Comparison of ENCODE assay signal across 11 cellular contexts in the genomic region with DNA sequence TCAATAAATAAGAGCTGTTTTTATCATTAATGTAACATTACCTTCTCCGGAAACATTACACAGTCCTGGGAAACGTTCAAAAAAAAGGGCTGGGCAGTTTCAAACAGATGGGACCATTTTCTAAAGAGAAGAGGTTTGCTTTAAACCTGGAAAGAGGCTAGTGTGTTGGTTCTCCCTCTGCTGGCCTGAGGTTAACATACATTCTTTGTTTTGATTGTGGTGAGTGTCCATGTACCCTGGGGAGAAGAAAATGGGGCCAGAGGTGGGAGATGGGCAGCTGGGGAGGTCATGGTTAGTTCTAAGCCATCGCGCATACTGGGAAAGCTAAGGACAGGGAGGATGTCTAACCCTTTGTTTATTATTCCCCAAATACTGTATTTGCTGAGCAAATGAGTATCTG.
A peak's percentile ranks its signal among the peaks of the same experiment; 100 is the strongest.
DNase-seq lines count a peak whose midpoint lies in the region; ATAC-seq, FAIRE-seq and TF ChIP-seq lines count a peak whose summit lies in the region.
"Had no signal": no experiment of that assay in that cellular context is flagged by ENCODE, and none has a peak within 500 bp of the region (broad histone marks: within the 10 kb centered on the region; RNA-seq: fewer than 3 reads in every experiment).

No MANE protein-coding gene starts in this region.

- H3K9me3 Mint-ChIP-seq in activated naive CD4-positive, alpha-beta T cell treated with anti-CD3 and anti-CD28 coated beads, Interleukin-2, amount 50 U/mL, for 72 hours: no peaks in the 10 kb centered on the region

- FAIRE-seq in GM12891 (lab: Jason Lieb, UNC): no peak

- H3K4me3 ChIP-seq in right atrium auricular region (no peak overlapping the region), adipocyte (ENCODE audit: low read length) (no peak overlapping the region), right cardiac atrium (ENCODE audit: low read length) (no peak overlapping the region), stomach (no peak overlapping the region)
- H3K4me3 ChIP-seq: skin epidermis had no signal

- H3K9me3 ChIP-seq in right atrium auricular region: no peaks in the 10 kb centered on the region
- H3K9me3 ChIP-seq in adipocyte (ENCODE audit: control insufficient read depth, low read length): no peaks in the 10 kb centered on the region
- H3K9me3 ChIP-seq in right cardiac atrium (ENCODE audit: control insufficient read depth, low read length): no peaks in the 10 kb centered on the region
- H3K9me3 ChIP-seq in stomach: no peaks in the 10 kb centered on the region

- peak; percentile 78 for ATAC-seq in Right ventricle myocardium superior (ENCODE audit: poor library complexity)
- peak; percentile 43 to 59 for ATAC-seq in right cardiac atrium
- no peak for ATAC-seq in activated naive CD4-positive, alpha-beta T cell treated with anti-CD3 and anti-CD28 coated beads, Interleukin-2, amount 50 U/mL, for 72 hours
- ATAC-seq: activated CD4-positive, alpha-beta T cell treated with anti-CD3 and anti-CD28 coated beads for 36 hours had no signal

- no peaks in the 10 kb centered on the region for H3K27me3 ChIP-seq in right atrium auricular region
- H3K27me3 ChIP-seq in adipocyte (replicated peaks; ENCODE audit: control insufficient read depth, insufficient read depth, low read length): peaks cover 5% of the 10 kb centered on the region
- H3K27me3 ChIP-seq in right cardiac atrium (ENCODE audit: control insufficient read depth, insufficient read depth): no peaks in the 10 kb centered on the region
- H3K27me3 ChIP-seq in stomach: no peaks in the 10 kb centered on the region

- DNase-seq in Right ventricle myocardium superior (no peak), right atrium auricular region (ENCODE audit: low spot score) (no peak), adipocyte (ENCODE audit: low read depth) (peak; percentile 64), right cardiac atrium (no peak), stomach (no peak), NCI-H128 (lab: John Stamatoyannopoulos, UW; ENCODE audit: unreplicated experiment) (no peak), GM12891 (ENCODE audit: insufficient read length, low spot score) (no peak)
- DNase-seq in activated naive CD4-positive, alpha-beta T cell treated with anti-CD3 and anti-CD28 coated beads, Interleukin-2, amount 50 U/mL, for 72 hours (ENCODE audit: low spot score in 2 of 2): no peak
- DNase-seq: activated CD4-positive, alpha-beta T cell treated with anti-CD3 and anti-CD28 coated beads for 36 hours had no signal

- TF ChIP-seq CTCF in right atrium auricular region (IDR thresholded peaks at IDR 0.05) (peak in 1 of 2 donors; percentile 55), stomach (IDR thresholded peaks at IDR 0.05) (no peak)

- peaks cover 0 to 12% of the 10 kb centered on the region in 2 donors for H3K4me1 ChIP-seq in right atrium auricular region
- H3K4me1 ChIP-seq in adipocyte (ENCODE audit: control insufficient read depth, insufficient read depth, low read length): peaks cover 4% of the 10 kb centered on the region
- H3K4me1 ChIP-seq in right cardiac atrium (ENCODE audit: control insufficient read depth, insufficient read depth, low read length): no peaks in the 10 kb centered on the region
- no peaks in the 10 kb centered on the region for H3K4me1 ChIP-seq in stomach

- TF ChIP-seq EP300 in stomach (IDR thresholded peaks at IDR 0.05): no peak

- TF ChIP-seq POLR2A in stomach (IDR thresholded peaks at IDR 0.05) (no peak), GM12891 (IDR thresholded peaks at IDR 0.05; ENCODE audit: low read depth, low read length) (no peak)

- intact Hi-C loops in Right ventricle myocardium superior (cut with DNase I) (no loop called here), right cardiac atrium (cut with DNase I) (no loop called here), stomach (cut with DNase I; ENCODE audit: low total_unique reads) (no loop called here)

- WGBS in right cardiac atrium: 43% methylated on average over 4 of the region's 4 CpGs
- WGBS in stomach, 5 donors: 40 to 48% (median 45%) methylated on average over 4 of the region's 4 CpGs

- H3K36me3 ChIP-seq in right atrium auricular region (no peaks in the 10 kb centered on the region), adipocyte (ENCODE audit: control insufficient read depth, insufficient read depth, low read length, severe bottlenecking) (no peaks in the 10 kb centered on the region), stomach (no peaks in the 10 kb centered on the region)

- H3K9ac ChIP-seq in adipocyte (ENCODE audit: low read length): no peak overlapping the region

- no peak overlapping the region for H3K27ac ChIP-seq in right atrium auricular region
- H3K27ac ChIP-seq in right cardiac atrium (ENCODE audit: low read length): no peak overlapping the region
- no peak overlapping the region for H3K27ac ChIP-seq in stomach
- H3K27ac ChIP-seq: skin epidermis had no signal

- H3K27ac Mint-ChIP-seq in activated naive CD4-positive, alpha-beta T cell treated with anti-CD3 and anti-CD28 coated beads, Interleukin-2, amount 50 U/mL, for 72 hours: no peak overlapping the region
- H3K27ac Mint-ChIP-seq: activated CD4-positive, alpha-beta T cell treated with anti-CD3 and anti-CD28 coated beads for 36 hours; CD14-positive monocyte had no signal

- no peaks in the 10 kb centered on the region for H3K36me3 Mint-ChIP-seq in activated naive CD4-positive, alpha-beta T cell treated with anti-CD3 and anti-CD28 coated beads, Interleukin-2, amount 50 U/mL, for 72 hours
- H3K36me3 Mint-ChIP-seq: CD14-positive monocyte had no signal

TF ChIP-seq in GM12891, 5 proteins besides CTCF, POLR2A, EP300 and RAD21:
- TF ChIP-seq POU2F2 (IDR thresholded peaks at IDR 0.05; ENCODE audit: low read depth, low read length): no peak
- no peak for TF ChIP-seq TAF1 (IDR thresholded peaks at IDR 0.05; ENCODE audit: low read depth, low read length)
- TF ChIP-seq PAX5 (IDR thresholded peaks at IDR 0.05; ENCODE audit: insufficient read depth, low read length, severe bottlenecking): no peak
- no peak for TF ChIP-seq SPI1 (IDR thresholded peaks at IDR 0.05; ENCODE audit: low read depth, low read length)
- TF ChIP-seq POLR2AphosphoS5 (IDR thresholded peaks at IDR 0.05; ENCODE audit: low read depth, low read length): no peak
TF ChIP-seq in GM12891: peak in this region for 0.

Comparison
In these comparisons a context has a peak if more than half of its experiments do, and no peak if none do; other contexts are left out.
1. ATAC-seq: peak in Right ventricle myocardium superior (single experiment) and right cardiac atrium (2 of 2); none in activated naive CD4-positive, alpha-beta T cell treated with anti-CD3 and anti-CD28 coated beads, Interleukin-2, amount 50 U/mL, for 72 hours (0 of 2).